In genomic region chr16:87410530-87410929, GRCh38 we compare ENCODE assay signal across 25 cellular contexts. TPM values are rescaled to one million over a fixed set of nuclear protein-coding genes. Genes with fewer than 3 reads are reported as not detected.
A peak's percentile ranks its signal among the peaks of the same experiment; 100 is the strongest.
DNase-seq lines count a peak whose midpoint lies in the region; ATAC-seq, FAIRE-seq and TF ChIP-seq lines count a peak whose summit lies in the region.
"Had no signal": no experiment of that assay in that cellular context is flagged by ENCODE, and none has a peak within 500 bp of the region (broad histone marks: within the 10 kb centered on the region; RNA-seq: fewer than 3 reads in every experiment).

No MANE protein-coding gene starts in this region.

- no peak overlapping the region for H3K23ac ChIP-seq in IMR-90 (ENCODE audit: low read depth, low read length)

- no peak overlapping the region for H2AK5ac ChIP-seq in IMR-90 (ENCODE audit: low read depth, low read length)

- in situ Hi-C loops in IMR-90 (cut with MboI; ENCODE audit: low sequenced_read_pairs) = loop anchor here (25.0 kb wide), 1 partner anchor 352 kb away; the partner anchor contains the start of gene KLHDC4

- H3K4me2 ChIP-seq in IMR-90 (ENCODE audit: low read depth, low read length) = no peak overlapping the region
- H3K4me2 ChIP-seq: PC-9 had no signal

- H3K27me3 Mint-ChIP-seq in activated T-cell treated with anti-CD3 and anti-CD28 coated beads, Interleukin-2, amount 50 U/mL, for 24 hours = no peaks in the 10 kb centered on the region
- no peaks in the 10 kb centered on the region for H3K27me3 Mint-ChIP-seq in nephron progenitor cell (ENCODE audit: low read depth, poor library complexity)
- no peaks in the 10 kb centered on the region for H3K27me3 Mint-ChIP-seq in T-helper 17 cell
- H3K27me3 Mint-ChIP-seq: B cell had no signal

- peaks cover 6% of the 10 kb centered on the region for H3K4me1 Mint-ChIP-seq in activated T-cell treated with anti-CD3 and anti-CD28 coated beads, Interleukin-2, amount 50 U/mL, for 24 hours (ENCODE audit: low read depth)
- H3K4me1 Mint-ChIP-seq in nephron progenitor cell (no peaks in the 10 kb centered on the region), T-helper 17 cell (peaks cover 2% of the 10 kb centered on the region)

- peaks cover 82% of the 10 kb centered on the region for H3K36me3 Mint-ChIP-seq in activated T-cell treated with anti-CD3 and anti-CD28 coated beads, Interleukin-2, amount 50 U/mL, for 24 hours (ENCODE audit: low read depth)
- H3K36me3 Mint-ChIP-seq in nephron progenitor cell (ENCODE audit: low read depth) (peaks cover 75% of the 10 kb centered on the region), T-helper 17 cell (ENCODE audit: low read depth) (peaks cover 3% of the 10 kb centered on the region)

- no peak overlapping the region for H2BK120ac ChIP-seq in IMR-90 (ENCODE audit: low read depth, low read length)

- no TSS peak for BruUV-seq in IMR-90 (replicated peaks; lab: Mats Ljungman, UMichigan)

- H3K36me3 ChIP-seq in IMR-90 (ENCODE audit: control insufficient read depth, insufficient read depth, low read length) = peaks cover 62% of the 10 kb centered on the region

- no peaks in the 10 kb centered on the region for H3K9me3 Mint-ChIP-seq in activated T-cell treated with anti-CD3 and anti-CD28 coated beads, Interleukin-2, amount 50 U/mL, for 24 hours
- H3K9me3 Mint-ChIP-seq in nephron progenitor cell = no peaks in the 10 kb centered on the region

- no peak overlapping the region for H2BK15ac ChIP-seq in IMR-90 (ENCODE audit: low read depth, low read length)

- H3K9me3 ChIP-seq in IMR-90 (ENCODE audit: control insufficient read depth, insufficient read depth, low read length) (no peaks in the 10 kb centered on the region), T-helper 17 cell (ENCODE audit: control insufficient read depth, low read length, poor library complexity, severe bottlenecking) (no peaks in the 10 kb centered on the region)

- no peak overlapping the region for H3K18ac ChIP-seq in IMR-90 (ENCODE audit: low read depth, low read length)

- H3K14ac ChIP-seq in IMR-90 (replicated peaks; ENCODE audit: low read depth, low read length) = no peak overlapping the region

- no peak for FAIRE-seq in frontal cortex (lab: Jason Lieb, UNC)
- FAIRE-seq: H1 had no signal

- H4K8ac ChIP-seq in IMR-90 (ENCODE audit: low read depth in 2 of 2, low read length in 2 of 2) = no peak overlapping the region

- H3K9ac ChIP-seq in IMR-90 (ENCODE audit: low read depth, low read length) = no peak overlapping the region

- H3K27me3 ChIP-seq in IMR-90 (ENCODE audit: control insufficient read depth, insufficient read depth, low read length) (no peaks in the 10 kb centered on the region), foreskin keratinocyte (no peaks in the 10 kb centered on the region)

- no peak overlapping the region for H3K27ac ChIP-seq in IMR-90 (ENCODE audit: insufficient read depth, low read length)
- no peak overlapping the region for H3K27ac ChIP-seq in foreskin keratinocyte
- H3K27ac ChIP-seq: PC-9, SK-N-MC had no signal

- H3K79me1 ChIP-seq in IMR-90 (ENCODE audit: low read depth in 1 of 2, low read length in 2 of 2) = peaks cover 3 to 10% of the 10 kb centered on the region in 2 experiments; a peak in 2 of 4 replicates

- peaks cover 19% of the 10 kb centered on the region for H4K20me1 ChIP-seq in IMR-90 (ENCODE audit: insufficient read depth, low read length)

- no peak for TF ChIP-seq RAD21 in IMR-90 (IDR thresholded peaks at IDR 0.05; ENCODE audit: low read length)

- H4K5ac ChIP-seq in IMR-90 (ENCODE audit: low read depth, low read length) = no peak overlapping the region

- H2AFZ ChIP-seq in IMR-90 (replicated peaks; ENCODE audit: low read length, poor library complexity) = no peak overlapping the region
- H2AFZ ChIP-seq: PC-9 had no signal

- no peak overlapping the region for H3K4me3 Mint-ChIP-seq in activated T-cell treated with anti-CD3 and anti-CD28 coated beads, Interleukin-2, amount 50 U/mL, for 24 hours
- H3K4me3 Mint-ChIP-seq in nephron progenitor cell (no peak overlapping the region), T-helper 17 cell (no peak overlapping the region)
- H3K4me3 Mint-ChIP-seq: B cell, CD14-positive monocyte had no signal

- peaks cover 6% of the 10 kb centered on the region; the same call in 1 of the 2 replicates for H3K9me1 ChIP-seq in IMR-90 (ENCODE audit: insufficient read depth, low read length)

- no peak for TF ChIP-seq POLR2A in IMR-90 (IDR thresholded peaks at IDR 0.05; ENCODE audit: low read depth, low read length)

- no peak for DNase-seq in activated T-cell treated with anti-CD3 and anti-CD28 coated beads, Interleukin-2, amount 50 U/mL, for 24 hours
- DNase-seq in activated T-cell treated with anti-CD3 and anti-CD28 coated beads, Interleukin-2, amount 50 U/mL, for 48 hours = no peak
- DNase-seq in IMR-90 (no peak), foreskin keratinocyte (no peak), nephron progenitor cell (no peak), frontal cortex (ENCODE audit: low spot score in 2 of 2) (no peak), T-helper 17 cell (no peak)
- DNase-seq: 8988T, EL, GF-D8, KG1, NCI-H1105, NCI-H146, NCI-H2029 treated with DMSO at 0.1 percent for 48 hours, NCI-H226, NCI-H510A treated with DMSO at 0.1 percent for 48 hours, NCI-H748 treated with DMSO at 0.1 percent for 48 hours, PC-9, RPMI8226, SHP77 treated with DMSO at 0.1 percent for 48 hours had no signal

- no peak overlapping the region for H3K56ac ChIP-seq in IMR-90 (ENCODE audit: extremely low read depth, insufficient read depth, low read length)

- CTCF ChIA-PET in IMR-90 (lab: Yijun Ruan, JAX) = interaction anchor here (1.4 kb wide), 1 partner anchor 226 kb away, joined by 3 read pairs; no protein-coding TSS in a partner anchor

- no peak overlapping the region for H2AK9ac ChIP-seq in IMR-90 (replicated peaks; ENCODE audit: low read depth, low read length, poor library complexity)

- H3K4ac ChIP-seq in IMR-90 (ENCODE audit: low read depth, low read length) = no peak overlapping the region

- no peak overlapping the region for H4K91ac ChIP-seq in IMR-90 (ENCODE audit: insufficient read depth, low read depth, low read length)

- POLR2A ChIA-PET in IMR-90 (lab: Charles Lee; ENCODE audit: unreplicated experiment) = no interaction called here

- dilution Hi-C loops in IMR-90 (cut with HindIII; ENCODE audit: low sequenced_read_pairs, unreplicated experiment) = no loop called here

- 95% methylated on average over 6 of the region's 11 CpGs; no CpG with 5 or more reads in 1 of the 2 experiments for WGBS in IMR-90 (ENCODE audit: extremely low coverage in 2 of 2, insufficient read length in 1 of 2), 2 experiments

- H2BK20ac ChIP-seq in IMR-90 (ENCODE audit: low read depth, low read length) = no peak overlapping the region

- H3K27ac Mint-ChIP-seq in activated T-cell treated with anti-CD3 and anti-CD28 coated beads, Interleukin-2, amount 50 U/mL, for 24 hours = peak overlapping the region; percentile 19
- H3K27ac Mint-ChIP-seq in nephron progenitor cell = peak overlapping the region; percentile 49
- H3K27ac Mint-ChIP-seq in T-helper 17 cell = no peak overlapping the region
- H3K27ac Mint-ChIP-seq: B cell had no signal

- H3K4me3 ChIP-seq in IMR-90 (ENCODE audit: insufficient read depth, low read depth, low read length) = no peak overlapping the region
- H3K4me3 ChIP-seq: PC-9, SK-N-MC had no signal

- TF ChIP-seq CTCF in IMR-90 (conservative IDR thresholded peaks at IDR 0.05; ENCODE audit: low read depth, low read length) = no peak
- no peak for TF ChIP-seq CTCF in foreskin keratinocyte (conservative IDR thresholded peaks at IDR 0.05)
- no peak for TF ChIP-seq CTCF in nephron progenitor cell (IDR thresholded peaks at IDR 0.05)

- ATAC-seq in IMR-90 (ENCODE audit: low read depth) (no peak), foreskin keratinocyte (peak; percentile 11), T-helper 17 cell (no peak)
- no peak for ATAC-seq in activated CD4-positive, CD25-positive, alpha-beta regulatory T cell treated with anti-CD3 and anti-CD28 coated beads, Interleukin-2, amount 50 U/mL, for 24 hours

- H3K4me1 ChIP-seq in IMR-90 (ENCODE audit: control insufficient read depth, insufficient read depth, low read length) (no peaks in the 10 kb centered on the region), foreskin keratinocyte (no peaks in the 10 kb centered on the region)

- no peak overlapping the region for H2BK5ac ChIP-seq in IMR-90 (ENCODE audit: low read depth, low read length, poor library complexity, severe bottlenecking)

- intact Hi-C loops in IMR-90 (cut with micrococcal nuclease) = no loop called here

TF ChIP-seq in IMR-90, 13 proteins besides CTCF, POLR2A, EP300 and RAD21:
- TF ChIP-seq USF2 (IDR thresholded peaks at IDR 0.05; ENCODE audit: low read depth, low read length) (no peak), MAFK (IDR thresholded peaks at IDR 0.05; ENCODE audit: low read depth, low read length) (peak; percentile 51)
TF ChIP-seq in IMR-90: peak in this region for 1.

RNA-seq across cellular contexts. Expression of gene MAP1LC3B, which starts 18.4 kb away (rescaled TPM):
- total RNA-seq in IMR-90 (2012; rRNA removed) = 23.5 and 25.3 TPM in 2 replicates
- 46.9 and 57.7 TPM in 2 replicates for polyA plus RNA-seq in IMR-90 (2012; rRNA removed)
- polyA plus RNA-seq in IMR-90 (2012; cell fraction: cytosol; rRNA removed) = 30.4 and 40.6 TPM in 2 replicates
- polyA plus RNA-seq in IMR-90 (2012; cell fraction: nucleus; rRNA removed; ENCODE audit: low replicate concordance) = 7.3 and 33.0 TPM in 2 replicates
- total RNA-seq in foreskin keratinocyte = 38.5 and 44.2 TPM in 2 replicates
- polyA plus RNA-seq in foreskin keratinocyte = 47.0 and 51.8 TPM in 2 replicates
- 24.5 TPM for total RNA-seq in frontal cortex
- total RNA-seq in T-helper 17 cell = 100 to 1,000 TPM in 1 of 2 donors, 10 to 100 TPM in 1; 90.6 to 102 TPM

RNA-seq across cellular contexts. Expression of gene FBXO31, which starts 27.0 kb away (rescaled TPM):
- total RNA-seq in IMR-90 (2012; rRNA removed) = 10.4 and 10.6 TPM in 2 replicates
- polyA plus RNA-seq in IMR-90 (2012; rRNA removed) = 16.9 and 20.7 TPM in 2 replicates
- 10.1 and 14.2 TPM in 2 replicates for polyA plus RNA-seq in IMR-90 (2012; cell fraction: cytosol; rRNA removed)
- polyA plus RNA-seq in IMR-90 (2012; cell fraction: nucleus; rRNA removed; ENCODE audit: low replicate concordance) = 54.4 and 120 TPM in 2 replicates
- 17.5 and 18.1 TPM in 2 replicates for total RNA-seq in foreskin keratinocyte
- polyA plus RNA-seq in foreskin keratinocyte = 10.2 and 12.8 TPM in 2 replicates
- 22.8 TPM for total RNA-seq in frontal cortex
- 10 to 100 TPM; 32.7 to 41.7 TPM for total RNA-seq in T-helper 17 cell
